In the genomic region with DNA sequence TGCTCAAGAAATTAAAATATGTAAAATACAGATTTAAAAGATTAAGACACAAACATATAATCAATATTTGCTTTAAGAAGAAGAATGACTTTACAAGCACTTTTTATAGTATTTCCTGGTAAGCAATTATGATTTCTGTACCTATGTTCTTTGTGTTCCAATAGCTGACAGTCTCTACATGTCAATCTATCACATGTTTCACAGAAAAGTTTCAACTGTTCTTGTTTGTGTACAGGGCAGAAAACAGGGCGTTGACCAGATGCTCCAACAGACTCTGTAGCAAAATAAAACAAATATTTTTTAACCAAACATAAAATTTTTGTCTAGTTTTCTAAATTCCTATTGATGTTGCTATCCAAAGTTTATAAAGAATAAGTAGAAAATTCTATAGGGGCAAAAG, we compare ENCODE assay signal across 28 cellular contexts.
"Had no signal": no experiment of that assay in that cellular context is flagged by ENCODE, and none has a peak within 500 bp of the region (broad histone marks: within the 10 kb centered on the region; RNA-seq: fewer than 3 reads in every experiment).

No MANE protein-coding gene starts in this region.

- H3K27ac ChIP-seq: neural progenitor cell, ovary, parathyroid adenoma, psoas muscle, skin epidermis, spleen, suprapubic skin, testis, tibial artery, transverse colon, upper lobe of right lung, uterus had no signal

- ATAC-seq: natural killer cell; right cardiac atrium; sciatic nerve; stimulated activated memory B cell treated with anti-CD40 and anti-IgM and Interleukin-4, amounts not matched to agents 10 μg/mL and 1 μg/mL and 100 μg/mL, for 72 hours; stimulated activated naive CD8-positive, alpha-beta T cell treated with anti-CD3 and anti-CD28 coated beads, Interleukin-15, amount 100 ng/mL, for 72 hours; stimulated activated naive CD8-positive, alpha-beta T cell treated with anti-CD3 and anti-CD28 coated beads, Interleukin-15, Interleukin-2, amounts not matched to agents 100 U/mL and 50 U/mL, for 24 hours; upper lobe of right lung had no signal

- DNase-seq: natural killer cell; occipital lobe; ovary; posterior cingulate gyrus; psoas muscle; right cardiac atrium; spleen; stimulated activated CD4-positive, alpha-beta T cell treated with anti-CD3 and anti-CD28 coated beads, Interleukin-12 subunit alpha, Interleukin-12 subunit beta, amount 100 ng/mL, for 4 hours; stimulated activated CD4-positive, alpha-beta T cell treated with anti-CD3 and anti-CD28 coated beads, Interleukin-1b, Interleukin-23, amount 100 ng/mL, for 48 hours; stimulated activated CD4-positive, alpha-beta T cell treated with anti-CD3 and anti-CD28 coated beads, Interleukin-4, amount 100 ng/mL, for 1 hour; stimulated activated CD4-positive, alpha-beta T cell treated with anti-CD3 and anti-CD28 coated beads, Interleukin-4, amount 100 ng/mL, for 4 hours; stimulated activated CD8-positive, alpha-beta memory T cell treated with anti-CD3 and anti-CD28 coated beads, Interleukin-4, amount 100 ng/mL, for 48 hours; stimulated activated naive CD4-positive, alpha-beta T cell; stimulated activated naive CD8-positive, alpha-beta T cell treated with anti-CD3 and anti-CD28 coated beads, Interleukin-15, amount 100 ng/mL, for 72 hours; stimulated activated naive CD8-positive, alpha-beta T cell treated with anti-CD3 and anti-CD28 coated beads, Interleukin-15, Interleukin-2, amounts not matched to agents 100 U/mL and 50 U/mL, for 24 hours; substantia nigra; testis; tibial artery; transverse colon; upper lobe of right lung; uterus had no signal

- H3K4me3 ChIP-seq: neural progenitor cell, ovary, psoas muscle, skin epidermis, smooth muscle cell, spleen, suprapubic skin, testis, tibial artery, transverse colon, upper lobe of right lung, uterus had no signal
